In the genomic region with DNA sequence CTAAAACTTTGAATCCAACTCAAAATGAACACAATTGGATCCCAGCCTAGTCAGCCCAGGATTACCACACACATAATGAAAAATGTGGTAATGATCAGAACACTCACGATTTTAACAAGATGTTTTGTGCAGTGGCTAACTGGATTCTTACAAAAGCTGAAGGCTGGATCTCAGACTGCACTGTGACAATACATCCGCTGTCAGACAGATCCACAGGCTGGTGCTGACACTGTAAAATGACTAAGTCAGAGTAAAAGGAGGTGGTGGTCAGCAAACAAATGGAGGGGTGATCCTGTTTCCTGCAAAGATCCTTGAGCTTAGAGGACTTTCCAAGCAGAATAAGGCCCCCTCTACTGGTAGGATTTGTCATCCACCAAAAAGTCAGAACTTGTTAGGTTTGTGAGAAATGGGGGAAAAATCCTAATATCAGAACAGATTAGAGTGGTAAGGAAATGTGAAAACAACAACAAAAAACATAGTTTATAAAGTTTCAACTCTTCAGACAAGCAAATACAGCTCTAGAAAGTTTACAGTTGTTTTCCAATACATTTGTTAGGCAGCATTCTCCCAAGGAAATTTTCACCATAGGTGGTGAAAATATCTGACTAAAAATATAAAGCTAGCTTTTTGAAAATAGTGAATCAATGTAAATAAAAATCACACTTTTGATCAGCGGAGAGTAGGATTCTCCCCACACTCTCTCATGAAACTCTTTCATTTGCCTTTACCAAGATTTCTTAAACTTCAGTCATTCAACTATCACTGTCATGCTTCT, we compare ENCODE assay signal across 8 cellular contexts.
DNase-seq lines count a peak whose midpoint lies in the region; ATAC-seq and TF ChIP-seq lines count a peak whose summit lies in the region.

No MANE protein-coding gene starts in this region.

- H3K27ac Mint-ChIP-seq in activated CD8-positive, alpha-beta memory T cell treated with anti-CD3 and anti-CD28 coated beads, Interleukin-2, amount 10 ng/mL, durations not matched to agents 7 days and 5 days: no peak overlapping the region

- TF ChIP-seq CTCF in NB4 (IDR thresholded peaks at IDR 0.05; ENCODE audit: low read depth, low read length): peak; percentile 58

- H3K4me3 Mint-ChIP-seq in activated CD8-positive, alpha-beta memory T cell treated with anti-CD3 and anti-CD28 coated beads, Interleukin-2, amount 10 ng/mL, durations not matched to agents 7 days and 5 days: no peak overlapping the region

- peak; percentile 36 for ATAC-seq in activated CD8-positive, alpha-beta memory T cell treated with anti-CD3 and anti-CD28 coated beads, Interleukin-2, amount 10 ng/mL, durations not matched to agents 7 days and 5 days
- no peak for ATAC-seq in HG02840 (IDR thresholded peaks at IDR 0.05; ENCODE audit: low FRiP score, unreplicated experiment)

- H3K27me3 Mint-ChIP-seq in activated CD8-positive, alpha-beta memory T cell treated with anti-CD3 and anti-CD28 coated beads, Interleukin-2, amount 10 ng/mL, durations not matched to agents 7 days and 5 days: peaks cover 3% of the 10 kb centered on the region

- no peak overlapping the region for H3K4me3 ChIP-seq in NB4 (ENCODE audit: low read depth, low read length)

- TF ChIP-seq POLR2A in NB4 (IDR thresholded peaks at IDR 0.05; ENCODE audit: extremely low read depth, insufficient read length): no peak

- H3K4me1 Mint-ChIP-seq in activated CD8-positive, alpha-beta memory T cell treated with anti-CD3 and anti-CD28 coated beads, Interleukin-2, amount 10 ng/mL, durations not matched to agents 7 days and 5 days: peaks cover 9% of the 10 kb centered on the region

- peaks cover 6% of the 10 kb centered on the region for H3K9me3 Mint-ChIP-seq in activated CD8-positive, alpha-beta memory T cell treated with anti-CD3 and anti-CD28 coated beads, Interleukin-2, amount 10 ng/mL, durations not matched to agents 7 days and 5 days (ENCODE audit: low read depth)

- peaks cover 13% of the 10 kb centered on the region for H3K36me3 Mint-ChIP-seq in activated CD8-positive, alpha-beta memory T cell treated with anti-CD3 and anti-CD28 coated beads, Interleukin-2, amount 10 ng/mL, durations not matched to agents 7 days and 5 days

- no peak for DNase-seq in activated CD8-positive, alpha-beta memory T cell treated with anti-CD3 and anti-CD28 coated beads, Interleukin-2, amount 10 ng/mL, durations not matched to agents 7 days and 5 days
- no peak for DNase-seq in activated CD8-positive, alpha-beta memory T cell treated with anti-CD3 and anti-CD28 coated beads, Interleukin-2, amount 50 U/mL, for 48 hours
- DNase-seq in NB4 (ENCODE audit: low read depth) (peak; percentile 72), amniotic stem cell (lab: John Stamatoyannopoulos, UW) (peak; percentile 45), iPS DF 4.7 (ENCODE audit: extremely low read depth, low spot score) (peak; percentile 49), stromal cell of bone marrow (ENCODE audit: low read depth) (peak; percentile 70)
- no peak for DNase-seq in activated effector memory CD4-positive, alpha-beta T cell treated with anti-CD3 and anti-CD28 coated beads, Interleukin-2, amount 50 U/mL, for 16 hours

- CTCF ChIA-PET in activated CD8-positive, alpha-beta memory T cell treated with anti-CD3 and anti-CD28 coated beads, Interleukin-2, amount 10 ng/mL, durations not matched to agents 7 days and 5 days (lab: Charles Lee): interaction anchor here (0.9 to 2.3 kb wide), 14 partner anchors 10 to 441 kb away, joined by 3 to 10 read pairs (median 3); no protein-coding TSS in a partner anchor

Comparison
In these comparisons a context has a peak if more than half of its experiments do, and no peak if none do; other contexts are left out.
1. DNase-seq: peak in NB4 (single experiment), amniotic stem cell (single experiment), iPS DF 4.7 (single experiment) and stromal cell of bone marrow (single experiment); none in activated CD8-positive, alpha-beta memory T cell treated with anti-CD3 and anti-CD28 coated beads, Interleukin-2, amount 10 ng/mL, durations not matched to agents 7 days and 5 days (single experiment), activated CD8-positive, alpha-beta memory T cell treated with anti-CD3 and anti-CD28 coated beads, Interleukin-2, amount 50 U/mL, for 48 hours (single experiment) and activated effector memory CD4-positive, alpha-beta T cell treated with anti-CD3 and anti-CD28 coated beads, Interleukin-2, amount 50 U/mL, for 16 hours (single experiment).